Comparison of ENCODE assay signal across 8 cellular contexts in the genomic region with DNA sequence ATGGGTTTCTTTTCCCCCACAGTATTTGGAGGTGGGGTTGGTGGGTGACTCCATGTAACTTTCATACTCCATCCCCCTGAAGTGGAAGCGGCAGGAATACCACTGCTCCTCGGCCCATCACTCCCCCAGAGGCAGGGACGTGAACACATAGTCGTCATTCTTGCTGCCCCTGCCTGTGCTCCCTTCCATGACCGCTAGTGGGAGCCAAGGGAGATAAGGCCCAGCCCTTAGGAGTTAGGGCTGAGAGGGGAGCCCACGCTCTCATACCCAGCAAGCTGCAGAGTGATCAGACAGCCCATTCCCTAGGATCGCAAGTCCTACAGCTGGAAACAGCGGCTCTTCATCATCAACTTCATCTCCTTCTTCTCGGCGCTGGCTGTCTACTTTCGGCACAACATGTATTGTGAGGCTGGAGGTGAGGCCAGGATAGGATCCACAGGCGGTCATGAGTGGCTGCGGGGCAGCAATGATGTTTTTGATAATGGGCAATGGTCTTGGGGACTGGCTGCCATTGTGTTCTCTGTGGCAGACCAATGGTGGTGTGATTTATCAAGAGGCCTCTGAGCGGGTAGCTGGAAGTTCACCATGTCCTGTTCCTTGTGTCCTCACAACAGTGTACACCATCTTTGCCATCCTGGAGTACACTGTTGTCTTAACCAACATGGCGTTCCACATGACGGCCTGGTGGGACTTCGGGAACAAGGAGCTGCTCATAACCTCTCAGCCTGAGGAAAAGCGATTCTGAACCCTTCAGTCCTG. TPM values are rescaled to one million over a fixed set of nuclear protein-coding genes. Genes with fewer than 3 reads are reported as not detected.
DNase-seq lines count a peak whose midpoint lies in the region; ATAC-seq lines count a peak whose summit lies in the region.

No MANE protein-coding gene starts in this region.

- no peak overlapping the region for H3K4me3 ChIP-seq in Karpas-422 (ENCODE audit: low read length)

- H2AFZ ChIP-seq in Karpas-422 (ENCODE audit: low read length): no peak overlapping the region

- peaks cover 40% of the 10 kb centered on the region for H3K4me1 Mint-ChIP-seq in stimulated activated effector memory CD8-positive, alpha-beta T cell treated with anti-CD3 and anti-CD28 coated beads, Interleukin-12 subunit alpha, Interleukin-12 subunit beta, amount 100 ng/mL, for 72 hours

- no peaks in the 10 kb centered on the region for H3K9me3 ChIP-seq in Karpas-422 (ENCODE audit: low read length)

- H3K9me2 ChIP-seq in Karpas-422 (replicated peaks; ENCODE audit: insufficient read depth, low read length): no peaks in the 10 kb centered on the region

- H3K27ac Mint-ChIP-seq in stimulated activated effector memory CD8-positive, alpha-beta T cell treated with anti-CD3 and anti-CD28 coated beads, Interleukin-12 subunit alpha, Interleukin-12 subunit beta, amount 100 ng/mL, for 72 hours: peak overlapping the region; percentile 88

- peaks cover 32% of the 10 kb centered on the region for H3K4me1 ChIP-seq in Karpas-422 (ENCODE audit: low read length)

- no peak overlapping the region for H3K4me2 ChIP-seq in Karpas-422 (ENCODE audit: low read depth, low read length, poor library complexity, severe bottlenecking)

- H3K4me3 Mint-ChIP-seq in stimulated activated effector memory CD8-positive, alpha-beta T cell treated with anti-CD3 and anti-CD28 coated beads, Interleukin-12 subunit alpha, Interleukin-12 subunit beta, amount 100 ng/mL, for 72 hours: no peak overlapping the region

- H3K9ac ChIP-seq in Karpas-422 (ENCODE audit: low read length): no peak overlapping the region

- peak; percentile 83 for ATAC-seq in GM21619 (IDR thresholded peaks at IDR 0.05; ENCODE audit: unreplicated experiment)
- ATAC-seq in stimulated activated effector memory CD8-positive, alpha-beta T cell treated with anti-CD3 and anti-CD28 coated beads, Interleukin-12 subunit alpha, Interleukin-12 subunit beta, amount 100 ng/mL, for 72 hours: peak; percentile 91

- peaks cover 66% of the 10 kb centered on the region for H3K36me3 Mint-ChIP-seq in stimulated activated effector memory CD8-positive, alpha-beta T cell treated with anti-CD3 and anti-CD28 coated beads, Interleukin-12 subunit alpha, Interleukin-12 subunit beta, amount 100 ng/mL, for 72 hours

- DNase-seq in GDM1 (lab: John Stamatoyannopoulos, UW): peak; percentile 75
- peak; percentile 96 for DNase-seq in Karpas-422
- peak; percentile 65 for DNase-seq in activated CD4-positive, CD25-positive, alpha-beta regulatory T cell treated with anti-CD3 and anti-CD28 coated beads, Interleukin-2, amount 50 U/mL, for 16 hours (ENCODE audit: low read depth, low spot score)
- peak; percentile 74 for DNase-seq in cerebellar cortex (ENCODE audit: low spot score)
- peak; percentile 84 for DNase-seq in medulla oblongata (ENCODE audit: extremely low spot score)
- peak; percentile 77 to 89 for DNase-seq in stimulated activated effector memory CD8-positive, alpha-beta T cell treated with anti-CD3 and anti-CD28 coated beads, Interleukin-12 subunit alpha, Interleukin-12 subunit beta, amount 100 ng/mL, for 72 hours (ENCODE audit: low spot score in 2 of 2)
- no peak for DNase-seq in A172 (ENCODE audit: low spot score)

- no peaks in the 10 kb centered on the region for H3K27me3 ChIP-seq in Karpas-422 (ENCODE audit: low read length)

- H4K20me1 ChIP-seq in Karpas-422 (ENCODE audit: insufficient read depth, low read depth, low read length): no peaks in the 10 kb centered on the region

- H3K9me3 Mint-ChIP-seq in stimulated activated effector memory CD8-positive, alpha-beta T cell treated with anti-CD3 and anti-CD28 coated beads, Interleukin-12 subunit alpha, Interleukin-12 subunit beta, amount 100 ng/mL, for 72 hours: no peaks in the 10 kb centered on the region

- H3K79me2 ChIP-seq in Karpas-422 (ENCODE audit: low read length): peaks cover 6% of the 10 kb centered on the region; the same call in 1 of the 2 replicates

- H3K27ac ChIP-seq in Karpas-422 (ENCODE audit: low read length): peak overlapping the region; percentile 66

- H3K36me3 ChIP-seq in Karpas-422 (ENCODE audit: insufficient read depth, low read length): no peaks in the 10 kb centered on the region; the same call in 1 of the 2 replicates

RNA-seq across cellular contexts. Expression of a gene that starts 15.9 kb away (rescaled TPM):
- total RNA-seq in Karpas-422 (2014; rRNA removed; shearing (Covaris generic); ENCODE audit: low replicate concordance): 54.6 and 68.5 TPM in 2 replicates
- total RNA-seq in A172 (2014; rRNA removed; shearing (Covaris generic)): 40.6 and 50.9 TPM in 2 replicates

RNA-seq across cellular contexts. Expression of a gene that starts 16.5 kb away (rescaled TPM):
- total RNA-seq in Karpas-422 (2014; rRNA removed; shearing (Covaris generic); ENCODE audit: low replicate concordance): 27.0 and 43.2 TPM in 2 replicates
- 15.4 and 16.6 TPM in 2 replicates for total RNA-seq in A172 (2014; rRNA removed; shearing (Covaris generic))

RNA-seq across cellular contexts. Expression of a gene that starts 27.5 kb away (rescaled TPM):
- total RNA-seq in Karpas-422 (2014; rRNA removed; shearing (Covaris generic); ENCODE audit: low replicate concordance): 123 and 124 TPM in 2 replicates
- total RNA-seq in A172 (2014; rRNA removed; shearing (Covaris generic)): 96.6 and 104 TPM in 2 replicates

RNA-seq across cellular contexts. Expression of a gene that starts 30.6 kb away (rescaled TPM):
- total RNA-seq in Karpas-422 (2014; rRNA removed; shearing (Covaris generic); ENCODE audit: low replicate concordance): 9.0 and 17.0 TPM in 2 replicates
- total RNA-seq in A172 (2014; rRNA removed; shearing (Covaris generic)): 23.6 and 27.1 TPM in 2 replicates
